Comparison of ENCODE assay signal across 11 cellular contexts in the genomic region with DNA sequence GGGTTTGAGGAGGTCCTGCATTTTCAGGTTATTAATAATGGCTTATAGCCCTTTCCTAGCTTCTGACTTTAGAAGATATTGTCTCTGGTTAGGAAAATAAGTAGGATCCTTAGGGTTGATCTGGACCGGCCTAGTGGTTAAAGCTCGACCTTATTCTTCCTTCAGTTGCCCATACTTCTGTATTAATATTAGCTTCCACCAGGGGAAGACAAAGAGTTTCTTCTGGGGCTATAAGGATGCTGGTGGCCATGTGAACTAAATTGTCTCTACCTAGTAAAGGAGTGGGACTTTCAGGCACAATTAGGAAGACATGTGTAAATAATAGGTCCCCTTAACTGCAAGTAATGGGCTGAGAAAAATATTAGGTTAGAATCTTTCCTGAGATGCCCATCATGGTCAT. TPM values are rescaled to one million over a fixed set of nuclear protein-coding genes. Genes with fewer than 3 reads are reported as not detected.
DNase-seq lines count a peak whose midpoint lies in the region; ATAC-seq and TF ChIP-seq lines count a peak whose summit lies in the region.
"Had no signal": no experiment of that assay in that cellular context is flagged by ENCODE, and none has a peak within 500 bp of the region (broad histone marks: within the 10 kb centered on the region; RNA-seq: fewer than 3 reads in every experiment).

No MANE protein-coding gene starts in this region.

- TF ChIP-seq CTCF in endothelial cell (IDR thresholded peaks at IDR 0.05; ENCODE audit: unreplicated experiment) (peak; percentile 35), transverse colon (IDR thresholded peaks at IDR 0.05) (peak in 3 of 5 experiments; percentile 6 to 8 (median 7))

- WGBS in transverse colon (ENCODE audit: low coverage in 1 of 2), 2 donors, result 70% methylated on average over 2 of the region's 2 CpGs; no CpG with 5 or more reads in 1 of the 2 donors

- no peak overlapping the region for H3K27ac ChIP-seq in transverse colon
- H3K27ac ChIP-seq: BLaER1 had no signal

- peaks cover 52% of the 10 kb centered on the region for H3K27me3 ChIP-seq in transverse colon
- H3K27me3 ChIP-seq: BLaER1 had no signal

- no peak for TF ChIP-seq EP300 in transverse colon (IDR thresholded peaks at IDR 0.05; ENCODE audit: low read depth)

- H3K36me3 ChIP-seq in transverse colon, result no peaks in the 10 kb centered on the region
- H3K36me3 ChIP-seq: BLaER1 had no signal

- H3K4me1 ChIP-seq in transverse colon, result peaks cover 0 to 6% (median 2%) of the 10 kb centered on the region in 4 donors
- H3K4me1 ChIP-seq: BLaER1 had no signal

- peak; percentile 53 for DNase-seq in SIG-M5 treated with dmso at 0.1 percent for 504 hours (lab: John Stamatoyannopoulos, UW; ENCODE audit: unreplicated experiment)
- no peak for DNase-seq in SIG-M5 (lab: John Stamatoyannopoulos, UW)
- DNase-seq in NOMO-1 treated with dmso at 0.1 percent for 144 hours (lab: John Stamatoyannopoulos, UW; ENCODE audit: unreplicated experiment), result peak; percentile 23
- no peak for DNase-seq in endothelial cell (ENCODE audit: low spot score)
- no peak for DNase-seq in transverse colon
- DNase-seq in GM19238 (ENCODE audit: insufficient read length, low spot score), result no peak
- DNase-seq: activated CD8-positive, alpha-beta memory T cell treated with anti-CD3 and anti-CD28 coated beads, Interleukin-2, amount 50 U/mL, for 48 hours; right cardiac atrium had no signal

- H3K27me3 Mint-ChIP-seq in endothelial cell (ENCODE audit: unreplicated experiment), result peaks cover 5% of the 10 kb centered on the region

- H3K9me3 Mint-ChIP-seq in endothelial cell (ENCODE audit: unreplicated experiment), result no peaks in the 10 kb centered on the region

- in situ Hi-C loops in transverse colon (cut with MboI; ENCODE audit: low pct_ligation_motif_present in 1 of 4, low pct_unique_long_range_greater_than_20kb in 1 of 4, low sequenced_read_pairs in 3 of 4), result loop anchor here (10.0 kb wide), 2 partner anchors 250 to 260 kb away; a partner anchor contains a TSS

- peaks cover 11% of the 10 kb centered on the region for H3K4me1 Mint-ChIP-seq in endothelial cell (ENCODE audit: unreplicated experiment)

- no peak overlapping the region for H3K27ac Mint-ChIP-seq in endothelial cell (ENCODE audit: unreplicated experiment)

- no peak for TF ChIP-seq POLR2A in transverse colon (IDR thresholded peaks at IDR 0.05)

- no peaks in the 10 kb centered on the region for H3K9me3 ChIP-seq in transverse colon
- H3K9me3 ChIP-seq: BLaER1 had no signal

- no peak overlapping the region for H3K4me3 Mint-ChIP-seq in endothelial cell (ENCODE audit: unreplicated experiment)

- H3K36me3 Mint-ChIP-seq in endothelial cell (ENCODE audit: low read depth, unreplicated experiment), result peaks cover 2% of the 10 kb centered on the region

- no peak overlapping the region for H3K4me3 ChIP-seq in transverse colon
- H3K4me3 ChIP-seq: BLaER1 had no signal

- intact Hi-C loops in transverse colon (cut with DNase I; ENCODE audit: low total_unique reads), result loop anchor here (10.0 kb wide), 1 partner anchor 250 kb away; no protein-coding TSS in a partner anchor

- ATAC-seq in GM21515 (IDR thresholded peaks at IDR 0.05; ENCODE audit: unreplicated experiment) (no peak), GM21423 (IDR thresholded peaks at IDR 0.05; ENCODE audit: unreplicated experiment) (no peak)
- ATAC-seq: right cardiac atrium had no signal

RNA-seq across cellular contexts. Expression of a gene that starts 20.6 kb away (rescaled TPM):
- total RNA-seq in endothelial cell (ENCODE audit: unreplicated experiment), result 0.41 TPM
- 10 to 100 TPM; 10.7 to 37.8 (median 17.8) TPM for total RNA-seq in transverse colon

RNA-seq across cellular contexts. Expression of a gene that starts 39.7 kb away (rescaled TPM):
- not detected for total RNA-seq in endothelial cell (ENCODE audit: unreplicated experiment)
- total RNA-seq in transverse colon, result 1 to 10 TPM in 2 of 4 donors, under 1 TPM in 1, not detected in 1; 0.82 to 2.2 (median 1.6) TPM

Comparison
In these comparisons a context has a peak if more than half of its experiments do, and no peak if none do; other contexts are left out.
1. DNase-seq: peak in SIG-M5 treated with dmso at 0.1 percent for 504 hours (single experiment) and NOMO-1 treated with dmso at 0.1 percent for 144 hours (single experiment); none in SIG-M5 (single experiment), endothelial cell (single experiment), transverse colon (single experiment) and GM19238 (single experiment).